Comparison of ENCODE assay signal across 8 cellular contexts in the genomic region with DNA sequence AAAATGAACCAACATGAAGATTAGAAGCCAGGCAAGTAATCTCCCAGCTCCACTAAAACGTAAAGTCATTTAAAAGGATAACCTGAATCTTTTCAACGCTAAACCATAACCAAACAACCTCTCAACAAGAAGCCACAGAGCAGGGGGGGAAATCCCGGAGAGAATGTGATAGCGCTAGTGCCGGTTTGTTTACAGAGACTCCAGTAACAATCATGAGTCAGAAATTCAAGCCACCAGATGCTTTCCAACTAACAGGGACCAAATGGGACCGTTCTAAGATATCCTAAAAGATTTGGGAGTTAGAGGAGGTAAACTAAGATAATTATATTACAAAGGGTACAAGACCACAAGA. TPM values are rescaled to one million over a fixed set of nuclear protein-coding genes. Genes with fewer than 3 reads are reported as not detected.
A peak's percentile ranks its signal among the peaks of the same experiment; 100 is the strongest.
DNase-seq lines count a peak whose midpoint lies in the region; ATAC-seq, FAIRE-seq and TF ChIP-seq lines count a peak whose summit lies in the region.

No MANE protein-coding gene starts in this region.

- H3K4me2 ChIP-seq in MM.1S (ENCODE audit: low read depth, low read length) = peak overlapping the region; percentile 67

- no peaks in the 10 kb centered on the region for H3K9me2 ChIP-seq in MM.1S (replicated peaks; ENCODE audit: insufficient read depth, low read length)

- H3K9me3 ChIP-seq in CD4-positive, alpha-beta memory T cell (ENCODE audit: control insufficient read depth in 1 of 2, low read length in 2 of 2) = no peaks in the 10 kb centered on the region
- H3K9me3 ChIP-seq in MM.1S (replicated peaks; ENCODE audit: insufficient read depth, low read length) = no peaks in the 10 kb centered on the region
- no peaks in the 10 kb centered on the region for H3K9me3 ChIP-seq in breast epithelium
- no peaks in the 10 kb centered on the region for H3K9me3 ChIP-seq in kidney (ENCODE audit: control insufficient read depth in 1 of 2, low read length in 2 of 2)

- ATAC-seq in GM21528 (IDR thresholded peaks at IDR 0.05; ENCODE audit: low FRiP score, unreplicated experiment) = peak; percentile 31
- ATAC-seq in HG03139 (IDR thresholded peaks at IDR 0.05; ENCODE audit: unreplicated experiment) = no peak

- TF ChIP-seq CTCF in MM.1S (IDR thresholded peaks at IDR 0.05; ENCODE audit: low read length) = no peak
- TF ChIP-seq CTCF in breast epithelium (IDR thresholded peaks at IDR 0.05) = no peak
- TF ChIP-seq CTCF in kidney (IDR thresholded peaks at IDR 0.05; ENCODE audit: borderline replicate concordance, extremely low read depth, insufficient read depth) = no peak

- H3K27me3 Mint-ChIP-seq in CD4-positive, alpha-beta memory T cell = no peaks in the 10 kb centered on the region

- no peaks in the 10 kb centered on the region for H4K20me1 ChIP-seq in MM.1S (ENCODE audit: insufficient read depth, low read length)

- intact Hi-C loops in CD4-positive, alpha-beta memory T cell (cut with micrococcal nuclease) = loop anchor here (1.0 to 10.0 kb wide), 2 partner anchors 163 to 337 kb away; a partner anchor contains a TSS
- intact Hi-C loops in breast epithelium (cut with DNase I; ENCODE audit: low total_unique reads) = no loop called here
- intact Hi-C loops in kidney (cut with DNase I) = no loop called here

- no peaks in the 10 kb centered on the region for H3K36me3 ChIP-seq in CD4-positive, alpha-beta memory T cell (ENCODE audit: insufficient read depth, low read length)
- H3K36me3 ChIP-seq in MM.1S (replicated peaks; ENCODE audit: insufficient read depth, low read length) = no peaks in the 10 kb centered on the region
- no peaks in the 10 kb centered on the region for H3K36me3 ChIP-seq in breast epithelium
- H3K36me3 ChIP-seq in kidney (ENCODE audit: control insufficient read depth in 1 of 2, insufficient read depth in 2 of 2, low read length in 2 of 2) = no peaks in the 10 kb centered on the region

- TF ChIP-seq POLR2A in breast epithelium (IDR thresholded peaks at IDR 0.05) = no peak

- FAIRE-seq in TTC549 (lab: Jason Lieb, UNC) (peak; percentile 15), kidney (lab: Jason Lieb, UNC) (no peak)

- H2AFZ ChIP-seq in MM.1S (ENCODE audit: low read length) = peak overlapping the region; percentile 59

- peaks cover 23 to 64% (median 47%) of the 10 kb centered on the region in 4 donors for H3K4me1 Mint-ChIP-seq in CD4-positive, alpha-beta memory T cell

- peaks cover 0 to 1% (median 0%) of the 10 kb centered on the region in 8 donors for H3K9me3 Mint-ChIP-seq in CD4-positive, alpha-beta memory T cell

- no peaks in the 10 kb centered on the region for H3K27me3 ChIP-seq in CD4-positive, alpha-beta memory T cell (ENCODE audit: insufficient read depth, low read length)
- H3K27me3 ChIP-seq in MM.1S (replicated peaks; ENCODE audit: insufficient read depth, low read length) (no peaks in the 10 kb centered on the region), breast epithelium (no peaks in the 10 kb centered on the region)

- peaks cover 57% of the 10 kb centered on the region for H3K79me2 ChIP-seq in MM.1S (ENCODE audit: low read length)

- peaks cover 25% of the 10 kb centered on the region for H3F3A ChIP-seq in MM.1S (ENCODE audit: insufficient read depth, low read length)

- peak; percentile 81 to 94 (median 83) for DNase-seq in CD4-positive, alpha-beta memory T cell
- DNase-seq in MM.1S = peak; percentile 86
- DNase-seq in breast epithelium (ENCODE audit: low spot score in 2 of 2) = peak in 1 of 2 donors; percentile 36
- no peak for DNase-seq in kidney
- peak; percentile 62 to 78 for DNase-seq in stimulated activated CD4-positive, alpha-beta T cell treated with anti-CD3 and anti-CD28 coated beads, Interleukin-2, amount 100 ng/mL, for 24 hours

- H3K4me3 ChIP-seq in CD4-positive, alpha-beta memory T cell (ENCODE audit: low read length in 2 of 2) = peak overlapping the region; percentile 84 to 91
- H3K4me3 ChIP-seq in MM.1S (ENCODE audit: low read length) = peak overlapping the region; percentile 88
- peak overlapping the region; percentile 89 to 99 (median 94) for H3K4me3 ChIP-seq in breast epithelium
- peak overlapping the region; percentile 94 to 98 for H3K4me3 ChIP-seq in kidney (ENCODE audit: low read length in 2 of 2)

- peak overlapping the region; percentile 93 to 100 (median 96) for H3K4me3 Mint-ChIP-seq in CD4-positive, alpha-beta memory T cell

- H3K27ac Mint-ChIP-seq in CD4-positive, alpha-beta memory T cell = peak overlapping the region; percentile 96 to 100 (median 99)

- CTCF ChIA-PET in CD4-positive, alpha-beta memory T cell (lab: Charles Lee; ENCODE audit: partially characterized antibody) = interaction anchor here (2.0 to 7.9 kb wide), 3 partner anchors 9 to 161 kb away, joined by 7 to 86 read pairs (median 49); no protein-coding TSS in a partner anchor

- H3K36me3 Mint-ChIP-seq in CD4-positive, alpha-beta memory T cell = peaks cover 9 to 29% of the 10 kb centered on the region in 2 donors

- peaks cover 48% of the 10 kb centered on the region for H3K4me1 ChIP-seq in CD4-positive, alpha-beta memory T cell (ENCODE audit: insufficient read depth, low read length)
- H3K4me1 ChIP-seq in MM.1S (ENCODE audit: low read length) (peaks cover 19% of the 10 kb centered on the region), breast epithelium (peaks cover 0 to 15% of the 10 kb centered on the region in 2 donors), kidney (ENCODE audit: control insufficient read depth in 1 of 2, insufficient read depth in 1 of 2, low read depth in 1 of 2, low read length in 2 of 2) (peaks cover 11 to 13% of the 10 kb centered on the region in 2 donors)

- POLR2A ChIA-PET in CD4-positive, alpha-beta memory T cell (lab: Charles Lee; ENCODE audit: partially characterized antibody) = interaction anchor here (1.0 to 6.0 kb wide), 16 partner anchors 9 to 337 kb away, joined by 3 to 90 read pairs (median 4); a partner anchor contains a TSS

- peak overlapping the region; percentile 96 for H3K27ac ChIP-seq in CD4-positive, alpha-beta memory T cell (ENCODE audit: low read depth, low read length)
- H3K27ac ChIP-seq in MM.1S (ENCODE audit: low read length) (peak overlapping the region; percentile 92), breast epithelium (peak overlapping the region; percentile 98 to 99), kidney (ENCODE audit: low read depth in 2 of 2, low read length in 2 of 2) (peak overlapping the region; percentile 98 to 99)

- H3K9ac ChIP-seq in MM.1S (ENCODE audit: low read length) (peak overlapping the region; percentile 94), kidney (ENCODE audit: low read length in 2 of 2) (peak overlapping the region; percentile 98 to 100)

RNA-seq across cellular contexts. Expression of a gene that starts 0.8 kb away (rescaled TPM):
- total RNA-seq in CD4-positive, alpha-beta memory T cell = 100 to 1,000 TPM; 211 to 223 TPM
- polyA plus RNA-seq in CD4-positive, alpha-beta memory T cell = 10 to 100 TPM; 57.5 to 67.8 TPM
- 100 to 1,000 TPM; 161 to 195 (median 161) TPM for total RNA-seq in breast epithelium
- total RNA-seq in kidney = 136 TPM
- 69.6 TPM for polyA plus RNA-seq in kidney (ENCODE audit: insufficient read depth, low read depth, low replicate concordance)

RNA-seq across cellular contexts. Expression of a gene that starts 23.4 kb away (rescaled TPM):
- 10 to 100 TPM; 53.5 to 60.6 TPM for total RNA-seq in CD4-positive, alpha-beta memory T cell
- polyA plus RNA-seq in CD4-positive, alpha-beta memory T cell = 10 to 100 TPM; 41.2 to 84.0 TPM
- total RNA-seq in breast epithelium (100 to 1,000 TPM in 1 of 3 donors, 10 to 100 TPM in 2; 58.7 to 136 (median 80.1) TPM), kidney (67.9 TPM)
- 49.8 TPM for polyA plus RNA-seq in kidney (ENCODE audit: insufficient read depth, low read depth, low replicate concordance)

RNA-seq across cellular contexts. Expression of a gene that starts 56.3 kb away (rescaled TPM):
- 10 to 100 TPM; 23.1 to 25.1 TPM for total RNA-seq in CD4-positive, alpha-beta memory T cell
- 10 to 100 TPM in 1 of 2 donors, 1 to 10 TPM in 1; 7.6 to 10.0 TPM for polyA plus RNA-seq in CD4-positive, alpha-beta memory T cell
- 100 to 1,000 TPM in 2 of 3 donors, 10 to 100 TPM in 1; 69.8 to 128 (median 127) TPM for total RNA-seq in breast epithelium
- total RNA-seq in kidney = 112 TPM
- 143 TPM for polyA plus RNA-seq in kidney (ENCODE audit: insufficient read depth, low read depth, low replicate concordance)
